Comparison of ENCODE assay signal across 10 cellular contexts in the genomic region with DNA sequence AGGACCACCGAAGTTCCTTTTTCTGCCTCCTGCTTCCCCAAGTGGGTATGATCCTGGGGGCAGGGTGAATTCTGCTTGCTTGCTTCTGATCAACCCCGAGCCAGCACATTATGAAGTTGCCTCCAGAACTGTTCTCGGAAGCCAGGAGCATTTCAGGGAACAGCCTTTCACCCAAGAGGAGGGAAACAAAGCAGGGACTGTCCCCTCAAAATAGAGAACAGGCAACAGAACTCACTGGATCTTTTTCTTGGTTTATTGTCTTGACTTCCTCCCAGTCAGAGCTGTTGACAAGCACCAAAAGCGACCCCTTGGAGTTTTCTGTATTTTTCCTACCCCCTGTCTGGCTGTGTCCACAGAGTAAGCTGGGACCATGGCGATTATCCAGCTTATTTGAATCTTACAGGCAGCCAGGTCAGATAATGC.
DNase-seq lines count a peak whose midpoint lies in the region; ATAC-seq lines count a peak whose summit lies in the region.
"Had no signal": no experiment of that assay in that cellular context is flagged by ENCODE, and none has a peak within 500 bp of the region (broad histone marks: within the 10 kb centered on the region; RNA-seq: fewer than 3 reads in every experiment).

No MANE protein-coding gene starts in this region.

- H3K36me3 Mint-ChIP-seq in natural killer cell treated with Interleukin-12 subunit alpha and Interleukin-12 subunit beta and Interleukin-15 and Interleukin-18, amount 100 ng/mL, for 72 hours: peaks cover 7% of the 10 kb centered on the region

- no peaks in the 10 kb centered on the region for H3K27me3 Mint-ChIP-seq in natural killer cell treated with Interleukin-12 subunit alpha and Interleukin-12 subunit beta and Interleukin-15 and Interleukin-18, amount 100 ng/mL, for 72 hours

- peak overlapping the region; percentile 96 to 99 for H3K27ac Mint-ChIP-seq in natural killer cell treated with Interleukin-12 subunit alpha and Interleukin-12 subunit beta and Interleukin-15 and Interleukin-18, amount 100 ng/mL, for 72 hours
- H3K27ac Mint-ChIP-seq: endodermal cell had no signal

- ATAC-seq in natural killer cell treated with Interleukin-12 subunit alpha and Interleukin-12 subunit beta and Interleukin-15 and Interleukin-18, amount 100 ng/mL, for 72 hours: peak; percentile 50 to 66
- no peak for ATAC-seq in HG03196 (IDR thresholded peaks at IDR 0.05; ENCODE audit: unreplicated experiment)

- H3K4me3 Mint-ChIP-seq in natural killer cell treated with Interleukin-12 subunit alpha and Interleukin-12 subunit beta and Interleukin-15 and Interleukin-18, amount 100 ng/mL, for 72 hours: peak overlapping the region; percentile 96
- H3K4me3 Mint-ChIP-seq: endodermal cell had no signal

- peaks cover 78 to 79% of the 10 kb centered on the region in 2 donors for H3K4me1 Mint-ChIP-seq in natural killer cell treated with Interleukin-12 subunit alpha and Interleukin-12 subunit beta and Interleukin-15 and Interleukin-18, amount 100 ng/mL, for 72 hours (ENCODE audit: low read depth in 2 of 2)

- no peaks in the 10 kb centered on the region for H3K9me3 Mint-ChIP-seq in natural killer cell treated with Interleukin-12 subunit alpha and Interleukin-12 subunit beta and Interleukin-15 and Interleukin-18, amount 100 ng/mL, for 72 hours
- H3K9me3 Mint-ChIP-seq: endodermal cell had no signal

- DNase-seq in C1 segment of cervical spinal cord (lab: John Stamatoyannopoulos, UW): peak in 12 of 14 donors; percentile 15 to 78 (median 54)
- DNase-seq in MV-4-11 (lab: John Stamatoyannopoulos, UW): peak; percentile 35
- DNase-seq in cerebellar cortex (ENCODE audit: low spot score): peak; percentile 21
- peak; percentile 78 for DNase-seq in natural killer cell treated with Interleukin-12 subunit alpha and Interleukin-12 subunit beta and Interleukin-15 and Interleukin-18, amount 100 ng/mL, for 72 hours (ENCODE audit: low spot score)
- DNase-seq in HCEC 1CT: no peak
- no peak for DNase-seq in AG08396 (ENCODE audit: low spot score)
- DNase-seq in glomerular visceral epithelial cell (ENCODE audit: extremely low spot score): no peak
- DNase-seq: endodermal cell, NCI-H526 treated with DMSO at 0.1 percent for 48 hours had no signal

Comparison
In these comparisons a context has a peak if more than half of its experiments do, and no peak if none do; other contexts are left out.
1. DNase-seq: peak in C1 segment of cervical spinal cord (12 of 14), MV-4-11 (single experiment), cerebellar cortex (single experiment) and natural killer cell treated with Interleukin-12 subunit alpha and Interleukin-12 subunit beta and Interleukin-15 and Interleukin-18, amount 100 ng/mL, for 72 hours (single experiment); none in HCEC 1CT (single experiment), AG08396 (single experiment) and glomerular visceral epithelial cell (single experiment).